Comparison of ENCODE assay signal across 25 cellular contexts in the genomic region with DNA sequence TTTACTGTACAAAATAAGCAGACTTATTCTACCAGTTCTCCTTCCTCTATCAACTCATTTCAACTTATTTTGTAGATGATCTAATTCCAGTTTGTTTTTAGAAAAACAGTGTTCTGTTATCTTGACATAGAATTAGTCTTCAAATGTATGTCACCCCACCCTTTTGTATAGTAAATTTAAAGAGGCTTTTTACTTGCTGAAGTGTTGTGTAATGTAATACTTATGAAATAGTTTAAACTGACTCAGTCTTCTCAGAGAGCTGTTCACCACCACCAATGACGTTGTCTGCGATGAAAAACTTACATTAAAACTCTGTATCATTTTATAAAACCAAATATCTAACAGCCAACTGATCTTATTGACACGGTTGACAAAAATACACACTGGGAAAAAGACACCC.
DNase-seq lines count a peak whose midpoint lies in the region; FAIRE-seq and TF ChIP-seq lines count a peak whose summit lies in the region.
"Had no signal": no experiment of that assay in that cellular context is flagged by ENCODE, and none has a peak within 500 bp of the region (broad histone marks: within the 10 kb centered on the region; RNA-seq: fewer than 3 reads in every experiment).

No MANE protein-coding gene starts in this region.

- TF ChIP-seq POLR2A in H54 (IDR thresholded peaks at IDR 0.05; ENCODE audit: low read depth, low read length) = no peak

- H3K4me1 Mint-ChIP-seq in dendritic cell treated with granulocyte-macrophage colony-stimulating factor and Interleukin-4, amounts not matched to agents 40 ng/mL and 50 ng/mL, for 4 days (ENCODE audit: low read depth) = peaks cover 40% of the 10 kb centered on the region
- H3K4me1 Mint-ChIP-seq in activated CD4-positive, alpha-beta memory T cell treated with anti-CD3 and anti-CD28 coated beads for 36 hours (ENCODE audit: low read depth) = peaks cover 15% of the 10 kb centered on the region
- H3K4me1 Mint-ChIP-seq: mesothelial cell of epicardium, neural crest cell had no signal

- POLR2A ChIA-PET in activated CD4-positive, alpha-beta memory T cell treated with anti-CD3 and anti-CD28 coated beads for 36 hours (lab: Charles Lee) = no interaction called here

- peak overlapping the region; percentile 5 for H3K4me2 ChIP-seq in osteoblast (ENCODE audit: insufficient read depth, low read length)

- peaks cover 18% of the 10 kb centered on the region for H3K4me1 ChIP-seq in osteoblast (ENCODE audit: insufficient read depth, low read length)
- H3K4me1 ChIP-seq: prostate gland had no signal

- CTCF ChIA-PET in activated CD4-positive, alpha-beta memory T cell treated with anti-CD3 and anti-CD28 coated beads for 36 hours (lab: Charles Lee) = no interaction called here

- H3K79me2 ChIP-seq in osteoblast (ENCODE audit: insufficient read depth, low read length) = no peaks in the 10 kb centered on the region

- H3K27me3 ChIP-seq in osteoblast (ENCODE audit: insufficient read depth, low read length) = no peaks in the 10 kb centered on the region
- H3K27me3 ChIP-seq: tibial artery had no signal

- no peaks in the 10 kb centered on the region for H3K9me3 ChIP-seq in osteoblast (ENCODE audit: low read depth, low read length)
- H3K9me3 ChIP-seq: prostate gland, tibial artery had no signal

- H4K20me1 ChIP-seq in osteoblast (ENCODE audit: insufficient read depth, low read length) = no peaks in the 10 kb centered on the region

- no peaks in the 10 kb centered on the region for H3K36me3 ChIP-seq in osteoblast (ENCODE audit: insufficient read depth, low read length)
- H3K36me3 ChIP-seq: prostate gland, tibial artery had no signal

- no peak overlapping the region for H2AFZ ChIP-seq in osteoblast (ENCODE audit: low read length)

- no peaks in the 10 kb centered on the region for H3K36me3 Mint-ChIP-seq in dendritic cell treated with granulocyte-macrophage colony-stimulating factor and Interleukin-4, amounts not matched to agents 40 ng/mL and 50 ng/mL, for 4 days (ENCODE audit: low read depth)
- H3K36me3 Mint-ChIP-seq in activated CD4-positive, alpha-beta memory T cell treated with anti-CD3 and anti-CD28 coated beads for 36 hours = peaks cover 3% of the 10 kb centered on the region
- H3K36me3 Mint-ChIP-seq: mesothelial cell of epicardium had no signal

- H3K27me3 Mint-ChIP-seq in dendritic cell treated with granulocyte-macrophage colony-stimulating factor and Interleukin-4, amounts not matched to agents 40 ng/mL and 50 ng/mL, for 4 days = no peaks in the 10 kb centered on the region
- no peaks in the 10 kb centered on the region for H3K27me3 Mint-ChIP-seq in activated CD4-positive, alpha-beta memory T cell treated with anti-CD3 and anti-CD28 coated beads for 36 hours
- H3K27me3 Mint-ChIP-seq: CD8-positive, alpha-beta memory T cell; central memory CD8-positive, alpha-beta T cell had no signal

- TF ChIP-seq CTCF in osteoblast (IDR thresholded peaks at IDR 0.05; ENCODE audit: extremely low read depth, low read depth, low read length) = no peak

- H3K27ac Mint-ChIP-seq in dendritic cell treated with granulocyte-macrophage colony-stimulating factor and Interleukin-4, amounts not matched to agents 40 ng/mL and 50 ng/mL, for 4 days = peak overlapping the region; percentile 69
- H3K27ac Mint-ChIP-seq in activated CD4-positive, alpha-beta memory T cell treated with anti-CD3 and anti-CD28 coated beads for 36 hours = no peak overlapping the region
- H3K27ac Mint-ChIP-seq: mesothelial cell of epicardium had no signal

- peak; percentile 27 for FAIRE-seq in H54 (lab: Jason Lieb, UNC)

- DNase-seq in H54 (ENCODE audit: insufficient read length, low spot score) (no peak), NOMO-1 treated with DMSO at 0.1 percent for 48 hours (lab: John Stamatoyannopoulos, UW; ENCODE audit: unreplicated experiment) (peak; percentile 87), osteoblast (ENCODE audit: insufficient read length, low spot score, missing footprints) (peak; percentile 78), T-helper 2 cell (no peak), NCI-H748 treated with DMSO at 0.1 percent for 48 hours (lab: John Stamatoyannopoulos, UW) (no peak)
- no peak for DNase-seq in activated CD4-positive, alpha-beta memory T cell treated with anti-CD3 and anti-CD28 coated beads for 36 hours
- DNase-seq: activated CD4-positive, alpha-beta T cell treated with anti-CD3 and anti-CD28 coated beads, Interleukin-2, amount 50 U/mL, for 4 hours; activated T-cell treated with anti-CD3 and anti-CD28 coated beads for 4 hours; amygdala; CD8-positive, alpha-beta memory T cell; DMS53; erythroblast; left colon; NCI-H1417 treated with DMSO at 0.1 percent for 48 hours; NCI-H526 treated with DMSO at 0.1 percent for 48 hours; SHP77; stimulated activated CD4-positive, alpha-beta T cell treated with anti-CD3 and anti-CD28 coated beads, Interleukin-2, amount 100 ng/mL, for 24 hours; stimulated activated naive CD4-positive, alpha-beta T cell treated with Interleukin-2 at 50 U/mL for 16 hours; tibial artery had no signal

- no peak overlapping the region for H3K4me3 ChIP-seq in osteoblast (ENCODE audit: insufficient read depth, low read length)
- H3K4me3 ChIP-seq: prostate gland, tibial artery had no signal

- peak overlapping the region; percentile 6 for H3K27ac ChIP-seq in osteoblast (ENCODE audit: low read depth, low read length)
- H3K27ac ChIP-seq: prostate gland, tibial artery, VCaP had no signal

- H3K4me3 Mint-ChIP-seq in dendritic cell treated with granulocyte-macrophage colony-stimulating factor and Interleukin-4, amounts not matched to agents 40 ng/mL and 50 ng/mL, for 4 days = no peak overlapping the region
- no peak overlapping the region for H3K4me3 Mint-ChIP-seq in activated CD4-positive, alpha-beta memory T cell treated with anti-CD3 and anti-CD28 coated beads for 36 hours
- H3K4me3 Mint-ChIP-seq: central memory CD8-positive, alpha-beta T cell; mesothelial cell of epicardium; neural crest cell had no signal

- H3K9me3 Mint-ChIP-seq in dendritic cell treated with granulocyte-macrophage colony-stimulating factor and Interleukin-4, amounts not matched to agents 40 ng/mL and 50 ng/mL, for 4 days = peaks cover 16% of the 10 kb centered on the region
- H3K9me3 Mint-ChIP-seq in activated CD4-positive, alpha-beta memory T cell treated with anti-CD3 and anti-CD28 coated beads for 36 hours = peaks cover 3% of the 10 kb centered on the region
- H3K9me3 Mint-ChIP-seq: central memory CD8-positive, alpha-beta T cell had no signal

- intact Hi-C loops in dendritic cell treated with granulocyte-macrophage colony-stimulating factor and Interleukin-4, amounts not matched to agents 40 ng/mL and 50 ng/mL, for 4 days (cut with micrococcal nuclease) = loop anchor here (5.0 kb wide), 1 partner anchor 42 kb away; no protein-coding TSS in a partner anchor
- intact Hi-C loops in activated CD4-positive, alpha-beta memory T cell treated with anti-CD3 and anti-CD28 coated beads for 36 hours (cut with micrococcal nuclease) = loop anchor here (2.0 kb wide), 1 partner anchor 22 kb away; no protein-coding TSS in a partner anchor

Comparison
In these comparisons a context has a peak if more than half of its experiments do, and no peak if none do; other contexts are left out.
1. DNase-seq: peak in NOMO-1 treated with DMSO at 0.1 percent for 48 hours (single experiment) and osteoblast (single experiment); none in H54 (single experiment), T-helper 2 cell (0 of 5), activated CD4-positive, alpha-beta memory T cell treated with anti-CD3 and anti-CD28 coated beads for 36 hours (single experiment) and NCI-H748 treated with DMSO at 0.1 percent for 48 hours (single experiment).